In genomic region chr20:52984451-52984810, GRCh38 we compare ENCODE assay signal across 30 cellular contexts. TPM values are rescaled to one million over a fixed set of nuclear protein-coding genes. Genes with fewer than 3 reads are reported as not detected.
DNase-seq lines count a peak whose midpoint lies in the region; ATAC-seq, FAIRE-seq and TF ChIP-seq lines count a peak whose summit lies in the region.
"Had no signal": no experiment of that assay in that cellular context is flagged by ENCODE, and none has a peak within 500 bp of the region (broad histone marks: within the 10 kb centered on the region; RNA-seq: fewer than 3 reads in every experiment).

No MANE protein-coding gene starts in this region.

- H3K4me3 Mint-ChIP-seq in activated CD8-positive, alpha-beta T cell treated with anti-CD3 and anti-CD28 coated beads for 36 hours, result peak overlapping the region; percentile 48
- H3K4me3 Mint-ChIP-seq in activated CD8-positive, alpha-beta T cell treated with anti-CD3 and anti-CD28 coated beads, Interleukin-2, amount 10 ng/mL, durations not matched to agents 7 days and 5 days, result no peak overlapping the region
- H3K4me3 Mint-ChIP-seq in CD4-positive, alpha-beta memory T cell, result peak overlapping the region; percentile 49 to 82 (median 66)
- H3K4me3 Mint-ChIP-seq in activated T-helper 1 cell treated with anti-CD3 and anti-CD28 coated beads, Interleukin-12 subunit alpha, Interleukin-12 subunit beta, Interleukin-2, Interleukin-4 antibody, amounts not matched to agents 30 ng/mL and 10 ng/mL and 1 ng/mL, durations not matched to agents 14 hours and 24 hours and 36 hours, result peak overlapping the region; percentile 67
- H3K4me3 Mint-ChIP-seq in naive thymus-derived CD8-positive, alpha-beta T cell, result peak overlapping the region; percentile 36 to 83 (median 65)
- H3K4me3 Mint-ChIP-seq: mesothelial cell of epicardium had no signal

- intact Hi-C loops in activated CD8-positive, alpha-beta T cell treated with anti-CD3 and anti-CD28 coated beads for 36 hours (cut with micrococcal nuclease), result no loop called here
- intact Hi-C loops in CD4-positive, alpha-beta memory T cell (cut with micrococcal nuclease), result no loop called here
- intact Hi-C loops in activated T-helper 1 cell treated with anti-CD3 and anti-CD28 coated beads, Interleukin-12 subunit alpha, Interleukin-12 subunit beta, Interleukin-2, Interleukin-4 antibody, amounts not matched to agents 30 ng/mL and 10 ng/mL and 1 ng/mL, durations not matched to agents 14 hours and 24 hours and 36 hours (cut with micrococcal nuclease), result no loop called here

- no peaks in the 10 kb centered on the region for H3K9me3 ChIP-seq in CD4-positive, alpha-beta memory T cell (ENCODE audit: control insufficient read depth in 1 of 2, low read length in 2 of 2)
- H3K9me3 ChIP-seq: BE2C, colonic mucosa, HAP-1, stomach, thyroid gland had no signal

- no peak for TF ChIP-seq CTCF in activated CD8-positive, alpha-beta T cell treated with anti-CD3 and anti-CD28 coated beads for 36 hours (IDR thresholded peaks at IDR 0.05)

- no peak for DNase-seq in activated CD8-positive, alpha-beta T cell treated with anti-CD3 and anti-CD28 coated beads for 36 hours
- no peak for DNase-seq in activated CD8-positive, alpha-beta T cell treated with anti-CD3 and anti-CD28 coated beads, Interleukin-2, amount 10 ng/mL, durations not matched to agents 7 days and 5 days
- no peak for DNase-seq in CD4-positive, alpha-beta memory T cell
- no peak for DNase-seq in activated T-helper 1 cell treated with anti-CD3 and anti-CD28 coated beads, Interleukin-12 subunit alpha, Interleukin-12 subunit beta, Interleukin-2, Interleukin-4 antibody, amounts not matched to agents 30 ng/mL and 10 ng/mL and 1 ng/mL, durations not matched to agents 14 hours and 24 hours and 36 hours (ENCODE audit: low spot score)
- no peak for DNase-seq in naive thymus-derived CD8-positive, alpha-beta T cell
- DNase-seq in G401 (ENCODE audit: low spot score) (no peak), GM12891 (ENCODE audit: insufficient read length, low spot score) (no peak)
- DNase-seq: activated effector memory CD4-positive, alpha-beta T cell treated with Interleukin-2 at 50 U/mL for 16 hours; BE2C; colonic mucosa; COR-L47; DMS53; effector CD8-positive, alpha-beta T cell; erythroblast; foreskin fibroblast; head of caudate nucleus; IMR-90; kidney; naive B cell; NCI-H146; NCI-H2107; NCI-H446 treated with DMSO at 0.1 percent for 48 hours; SHP77; stomach; thyroid gland had no signal

- CTCF ChIA-PET in activated CD8-positive, alpha-beta T cell treated with anti-CD3 and anti-CD28 coated beads for 36 hours (lab: Charles Lee), result no interaction called here
- CTCF ChIA-PET in activated CD8-positive, alpha-beta T cell treated with anti-CD3 and anti-CD28 coated beads, Interleukin-2, amount 10 ng/mL, durations not matched to agents 7 days and 5 days (lab: Charles Lee), result no interaction called here
- CTCF ChIA-PET in CD4-positive, alpha-beta memory T cell (lab: Charles Lee; ENCODE audit: partially characterized antibody), result no interaction called here

- in situ Hi-C loops in G401 (cut with HindIII; ENCODE audit: low sequenced_read_pairs), result no loop called here

- H3K27me3 Mint-ChIP-seq in activated CD8-positive, alpha-beta T cell treated with anti-CD3 and anti-CD28 coated beads for 36 hours, result peaks cover 14% of the 10 kb centered on the region
- H3K27me3 Mint-ChIP-seq in activated CD8-positive, alpha-beta T cell treated with anti-CD3 and anti-CD28 coated beads, Interleukin-2, amount 10 ng/mL, durations not matched to agents 7 days and 5 days (ENCODE audit: low read depth), result no peaks in the 10 kb centered on the region
- H3K27me3 Mint-ChIP-seq in CD4-positive, alpha-beta memory T cell, result peaks cover 0 to 9% of the 10 kb centered on the region in 2 donors
- no peaks in the 10 kb centered on the region for H3K27me3 Mint-ChIP-seq in activated T-helper 1 cell treated with anti-CD3 and anti-CD28 coated beads, Interleukin-12 subunit alpha, Interleukin-12 subunit beta, Interleukin-2, Interleukin-4 antibody, amounts not matched to agents 30 ng/mL and 10 ng/mL and 1 ng/mL, durations not matched to agents 14 hours and 24 hours and 36 hours (ENCODE audit: insufficient read depth)
- peaks cover 3 to 22% (median 18%) of the 10 kb centered on the region in 5 donors for H3K27me3 Mint-ChIP-seq in naive thymus-derived CD8-positive, alpha-beta T cell

- H3K4me3 ChIP-seq in CD4-positive, alpha-beta memory T cell (ENCODE audit: low read length in 2 of 2), result no peak overlapping the region
- H3K4me3 ChIP-seq: colonic mucosa, HAP-1, stomach, thyroid gland had no signal

- POLR2A ChIA-PET in activated CD8-positive, alpha-beta T cell treated with anti-CD3 and anti-CD28 coated beads for 36 hours (lab: Charles Lee), result interaction anchor here (0.9 kb wide), 1 partner anchor 11 kb away, joined by 3 read pairs; no protein-coding TSS in a partner anchor
- POLR2A ChIA-PET in activated CD8-positive, alpha-beta T cell treated with anti-CD3 and anti-CD28 coated beads, Interleukin-2, amount 10 ng/mL, durations not matched to agents 7 days and 5 days (lab: Charles Lee), result no interaction called here
- POLR2A ChIA-PET in CD4-positive, alpha-beta memory T cell (lab: Charles Lee; ENCODE audit: partially characterized antibody), result interaction anchor here (0.5 to 1.2 kb wide), 2 partner anchors 17 to 39 kb away, joined by 4 to 5 read pairs; no protein-coding TSS in a partner anchor
- POLR2A ChIA-PET in naive thymus-derived CD8-positive, alpha-beta T cell (lab: Charles Lee), result interaction anchor here (1.2 to 1.5 kb wide), 3 partner anchors 10 to 17 kb away, joined by 3 to 6 read pairs (median 5); no protein-coding TSS in a partner anchor

- no peak for FAIRE-seq in GM12891 (lab: Jason Lieb, UNC)
- FAIRE-seq: bronchial epithelial cell, G401.6, kidney, TTC549 had no signal

- no peaks in the 10 kb centered on the region for H3K9me3 Mint-ChIP-seq in activated CD8-positive, alpha-beta T cell treated with anti-CD3 and anti-CD28 coated beads for 36 hours
- H3K9me3 Mint-ChIP-seq in activated CD8-positive, alpha-beta T cell treated with anti-CD3 and anti-CD28 coated beads, Interleukin-2, amount 10 ng/mL, durations not matched to agents 7 days and 5 days (ENCODE audit: insufficient read depth), result no peaks in the 10 kb centered on the region
- H3K9me3 Mint-ChIP-seq in CD4-positive, alpha-beta memory T cell, result no peaks in the 10 kb centered on the region
- no peaks in the 10 kb centered on the region for H3K9me3 Mint-ChIP-seq in activated T-helper 1 cell treated with anti-CD3 and anti-CD28 coated beads, Interleukin-12 subunit alpha, Interleukin-12 subunit beta, Interleukin-2, Interleukin-4 antibody, amounts not matched to agents 30 ng/mL and 10 ng/mL and 1 ng/mL, durations not matched to agents 14 hours and 24 hours and 36 hours
- no peaks in the 10 kb centered on the region for H3K9me3 Mint-ChIP-seq in naive thymus-derived CD8-positive, alpha-beta T cell
- H3K9me3 Mint-ChIP-seq: mesothelial cell of epicardium had no signal

- H3K4me1 Mint-ChIP-seq in activated CD8-positive, alpha-beta T cell treated with anti-CD3 and anti-CD28 coated beads for 36 hours (ENCODE audit: low read depth), result peaks cover 6% of the 10 kb centered on the region
- H3K4me1 Mint-ChIP-seq in activated CD8-positive, alpha-beta T cell treated with anti-CD3 and anti-CD28 coated beads, Interleukin-2, amount 10 ng/mL, durations not matched to agents 7 days and 5 days (ENCODE audit: low read depth), result peaks cover 6% of the 10 kb centered on the region
- H3K4me1 Mint-ChIP-seq in CD4-positive, alpha-beta memory T cell, result peaks cover 7 to 13% (median 8%) of the 10 kb centered on the region in 4 donors
- H3K4me1 Mint-ChIP-seq in activated T-helper 1 cell treated with anti-CD3 and anti-CD28 coated beads, Interleukin-12 subunit alpha, Interleukin-12 subunit beta, Interleukin-2, Interleukin-4 antibody, amounts not matched to agents 30 ng/mL and 10 ng/mL and 1 ng/mL, durations not matched to agents 14 hours and 24 hours and 36 hours (ENCODE audit: low read depth), result peaks cover 27% of the 10 kb centered on the region
- peaks cover 7 to 13% (median 9%) of the 10 kb centered on the region in 4 donors for H3K4me1 Mint-ChIP-seq in naive thymus-derived CD8-positive, alpha-beta T cell

- no peaks in the 10 kb centered on the region for H3K36me3 Mint-ChIP-seq in activated CD8-positive, alpha-beta T cell treated with anti-CD3 and anti-CD28 coated beads for 36 hours (ENCODE audit: low read depth)
- no peaks in the 10 kb centered on the region for H3K36me3 Mint-ChIP-seq in activated CD8-positive, alpha-beta T cell treated with anti-CD3 and anti-CD28 coated beads, Interleukin-2, amount 10 ng/mL, durations not matched to agents 7 days and 5 days (ENCODE audit: low read depth)
- peaks cover 3 to 5% of the 10 kb centered on the region in 2 donors for H3K36me3 Mint-ChIP-seq in CD4-positive, alpha-beta memory T cell
- H3K36me3 Mint-ChIP-seq in activated T-helper 1 cell treated with anti-CD3 and anti-CD28 coated beads, Interleukin-12 subunit alpha, Interleukin-12 subunit beta, Interleukin-2, Interleukin-4 antibody, amounts not matched to agents 30 ng/mL and 10 ng/mL and 1 ng/mL, durations not matched to agents 14 hours and 24 hours and 36 hours (ENCODE audit: low read depth), result peaks cover 13% of the 10 kb centered on the region
- H3K36me3 Mint-ChIP-seq in naive thymus-derived CD8-positive, alpha-beta T cell, result no peaks in the 10 kb centered on the region
- H3K36me3 Mint-ChIP-seq: naive B cell had no signal

- H3K36me3 ChIP-seq in CD4-positive, alpha-beta memory T cell (ENCODE audit: insufficient read depth, low read length), result no peaks in the 10 kb centered on the region
- H3K36me3 ChIP-seq: BE2C, colonic mucosa, HAP-1, stomach, thyroid gland had no signal

- TF ChIP-seq POLR2A in GM12891 (IDR thresholded peaks at IDR 0.05; ENCODE audit: low read depth, low read length), result no peak

- no peaks in the 10 kb centered on the region for H3K27me3 ChIP-seq in CD4-positive, alpha-beta memory T cell (ENCODE audit: insufficient read depth, low read length)
- H3K27me3 ChIP-seq: BE2C, colonic mucosa, stomach, thyroid gland had no signal

- H3K27ac Mint-ChIP-seq in activated CD8-positive, alpha-beta T cell treated with anti-CD3 and anti-CD28 coated beads for 36 hours, result no peak overlapping the region
- H3K27ac Mint-ChIP-seq in activated CD8-positive, alpha-beta T cell treated with anti-CD3 and anti-CD28 coated beads, Interleukin-2, amount 10 ng/mL, durations not matched to agents 7 days and 5 days, result no peak overlapping the region
- peak overlapping the region in 6 of 7 donors; percentile 17 to 57 (median 40) for H3K27ac Mint-ChIP-seq in CD4-positive, alpha-beta memory T cell
- peak overlapping the region; percentile 32 for H3K27ac Mint-ChIP-seq in activated T-helper 1 cell treated with anti-CD3 and anti-CD28 coated beads, Interleukin-12 subunit alpha, Interleukin-12 subunit beta, Interleukin-2, Interleukin-4 antibody, amounts not matched to agents 30 ng/mL and 10 ng/mL and 1 ng/mL, durations not matched to agents 14 hours and 24 hours and 36 hours
- H3K27ac Mint-ChIP-seq in naive thymus-derived CD8-positive, alpha-beta T cell, result peak overlapping the region in 7 of 10 donors; percentile 5 to 87 (median 70)
- H3K27ac Mint-ChIP-seq: mesothelial cell of epicardium had no signal

- no peak overlapping the region for H3K27ac ChIP-seq in CD4-positive, alpha-beta memory T cell (ENCODE audit: low read depth, low read length)
- H3K27ac ChIP-seq: colonic mucosa, stomach, thyroid gland had no signal

- no peak for ATAC-seq in activated CD8-positive, alpha-beta T cell treated with anti-CD3 and anti-CD28 coated beads for 36 hours
- ATAC-seq in activated CD8-positive, alpha-beta T cell treated with anti-CD3 and anti-CD28 coated beads, Interleukin-2, amount 10 ng/mL, durations not matched to agents 7 days and 5 days, result no peak
- ATAC-seq in naive thymus-derived CD8-positive, alpha-beta T cell, result no peak

- H3K4me1 ChIP-seq in CD4-positive, alpha-beta memory T cell (ENCODE audit: insufficient read depth, low read length), result peaks cover 4% of the 10 kb centered on the region
- H3K4me1 ChIP-seq: colonic mucosa, HAP-1, stomach, thyroid gland had no signal

RNA-seq across cellular contexts. Expression of gene TSHZ2, which starts 12.3 kb away (rescaled TPM):
- under 1 TPM; 0.38 to 0.54 TPM for total RNA-seq in activated CD8-positive, alpha-beta T cell treated with anti-CD3 and anti-CD28 coated beads for 36 hours
- total RNA-seq in activated CD8-positive, alpha-beta T cell treated with anti-CD3 and anti-CD28 coated beads, Interleukin-2, amount 10 ng/mL, durations not matched to agents 7 days and 5 days, result under 1 TPM in 1 of 2 experiments, not detected in 1; 0.13 TPM
- 10 to 100 TPM; 30.2 to 31.8 TPM for total RNA-seq in CD4-positive, alpha-beta memory T cell
- 1 to 10 TPM; 2.3 to 4.1 TPM for polyA plus RNA-seq in CD4-positive, alpha-beta memory T cell
- total RNA-seq in activated T-helper 1 cell treated with anti-CD3 and anti-CD28 coated beads, Interleukin-12 subunit alpha, Interleukin-12 subunit beta, Interleukin-2, Interleukin-4 antibody, amounts not matched to agents 30 ng/mL and 10 ng/mL and 1 ng/mL, durations not matched to agents 14 hours and 24 hours and 36 hours, result 26.0 and 27.5 TPM in 2 replicates
- total RNA-seq in naive thymus-derived CD8-positive, alpha-beta T cell, result 10 to 100 TPM in 1 of 2 experiments, 1 to 10 TPM in 1; 9.6 to 10.0 TPM
- under 1 TPM in 2 of 3 donors, not detected in 1; 0.42 to 0.63 TPM for polyA plus RNA-seq in naive thymus-derived CD8-positive, alpha-beta T cell
- not detected in 2 replicates for total RNA-seq in G401 (2014; rRNA removed; shearing (Covaris generic))
- not detected for polyA plus RNA-seq in GM12891 (2012; ENCODE audit: low read depth, missing spikeins)

Comparison
In these comparisons a context has a peak if more than half of its experiments do, and no peak if none do; other contexts are left out.
1. H3K27ac Mint-ChIP-seq: peak in CD4-positive, alpha-beta memory T cell (6 of 7), activated T-helper 1 cell treated with anti-CD3 and anti-CD28 coated beads, Interleukin-12 subunit alpha, Interleukin-12 subunit beta, Interleukin-2, Interleukin-4 antibody, amounts not matched to agents 30 ng/mL and 10 ng/mL and 1 ng/mL, durations not matched to agents 14 hours and 24 hours and 36 hours (single experiment) and naive thymus-derived CD8-positive, alpha-beta T cell (7 of 10); none in activated CD8-positive, alpha-beta T cell treated with anti-CD3 and anti-CD28 coated beads for 36 hours (single experiment) and activated CD8-positive, alpha-beta T cell treated with anti-CD3 and anti-CD28 coated beads, Interleukin-2, amount 10 ng/mL, durations not matched to agents 7 days and 5 days (single experiment).
2. RNA of gene TSHZ2, which starts 12.3 kb away (total RNA-seq): 30.2 to 31.8 TPM in CD4-positive, alpha-beta memory T cell, 26.0 to 27.5 TPM in activated T-helper 1 cell treated with anti-CD3 and anti-CD28 coated beads, Interleukin-12 subunit alpha, Interleukin-12 subunit beta, Interleukin-2, Interleukin-4 antibody, amounts not matched to agents 30 ng/mL and 10 ng/mL and 1 ng/mL, durations not matched to agents 14 hours and 24 hours and 36 hours and 9.6 to 10.0 TPM in naive thymus-derived CD8-positive, alpha-beta T cell; 0.38 to 0.54 TPM in activated CD8-positive, alpha-beta T cell treated with anti-CD3 and anti-CD28 coated beads for 36 hours, 0.13 TPM in activated CD8-positive, alpha-beta T cell treated with anti-CD3 and anti-CD28 coated beads, Interleukin-2, amount 10 ng/mL, durations not matched to agents 7 days and 5 days and not detected in G401; every median in the first group is over 4 times any median in the second.